ENCODE assay signal across 8 cellular contexts in genomic region chr18:59459352-59460059, GRCh38.
DNase-seq lines count a peak whose midpoint lies in the region; ATAC-seq and TF ChIP-seq lines count a peak whose summit lies in the region.

No MANE protein-coding gene starts in this region.

- TF ChIP-seq CTCF in GM12872 (IDR thresholded peaks at IDR 0.05; ENCODE audit: insufficient read depth, low read depth, low read length) = peak; percentile 53
- peak; percentile 54 to 75 (median 67) for TF ChIP-seq CTCF in adrenal gland (IDR thresholded peaks at IDR 0.05)
- peak; percentile 56 for TF ChIP-seq CTCF in upper lobe of right lung (IDR thresholded peaks at IDR 0.05)

- H3K36me3 ChIP-seq in adrenal gland (replicated peaks in 1 of 2) (no peaks in the 10 kb centered on the region), upper lobe of right lung (no peaks in the 10 kb centered on the region)

- DNase-seq in NCI-H1105 (lab: John Stamatoyannopoulos, UW) (peak; percentile 20), adrenal gland (no peak), iPS-NIHi11 (ENCODE audit: low spot score) (peak; percentile 46), upper lobe of right lung (no peak)

- H3K4me3 ChIP-seq in adrenal gland (no peak overlapping the region), upper lobe of right lung (no peak overlapping the region)

- intact Hi-C loops in adrenal gland (cut with DNase I) = loop anchor here (5.0 to 10.0 kb wide), 6 partner anchors 85 to 365 kb away; partner anchors contain the start of gene CCBE1 (in 1 of the 2)
- intact Hi-C loops in upper lobe of right lung (cut with DNase I) = loop anchor here (10.0 kb wide), 1 partner anchor 365 kb away; no protein-coding TSS in a partner anchor

- WGBS in adrenal gland, 4 donors = 21 to 23% (median 22%) methylated on average over 8 of the region's 8 CpGs

- no peaks in the 10 kb centered on the region for H3K27me3 ChIP-seq in adrenal gland
- H3K27me3 ChIP-seq in upper lobe of right lung = no peaks in the 10 kb centered on the region

- peaks cover 0 to 8% of the 10 kb centered on the region in 2 donors for H3K4me1 ChIP-seq in adrenal gland (replicated peaks in 1 of 2)
- H3K4me1 ChIP-seq in upper lobe of right lung = peaks cover 5% of the 10 kb centered on the region

- H3K27ac ChIP-seq in adrenal gland (no peak overlapping the region), upper lobe of right lung (no peak overlapping the region)

- H3K9me3 ChIP-seq in adrenal gland (replicated peaks in 1 of 3) (no peaks in the 10 kb centered on the region), upper lobe of right lung (no peaks in the 10 kb centered on the region)

- peak; percentile 60 for ATAC-seq in upper lobe of right lung
- no peak for ATAC-seq in HG03025 (IDR thresholded peaks at IDR 0.05; ENCODE audit: low FRiP score, unreplicated experiment)
- ATAC-seq in GM21526 (IDR thresholded peaks at IDR 0.05; ENCODE audit: low FRiP score, unreplicated experiment) = no peak
- no peak for ATAC-seq in GM21717 (IDR thresholded peaks at IDR 0.05; ENCODE audit: unreplicated experiment)

- TF ChIP-seq POLR2A in adrenal gland (IDR thresholded peaks at IDR 0.05) = no peak

Comparison
In these comparisons a context has a peak if more than half of its experiments do, and no peak if none do; other contexts are left out.
1. DNase-seq: peak in NCI-H1105 (single experiment) and iPS-NIHi11 (single experiment); none in adrenal gland (0 of 7) and upper lobe of right lung (single experiment).
2. Peak in every context shown above with its lines, with median percentiles within 50 percentile points of each other: CTCF ChIP-seq.